ENCODE assay signal across 11 cellular contexts in the genomic region with DNA sequence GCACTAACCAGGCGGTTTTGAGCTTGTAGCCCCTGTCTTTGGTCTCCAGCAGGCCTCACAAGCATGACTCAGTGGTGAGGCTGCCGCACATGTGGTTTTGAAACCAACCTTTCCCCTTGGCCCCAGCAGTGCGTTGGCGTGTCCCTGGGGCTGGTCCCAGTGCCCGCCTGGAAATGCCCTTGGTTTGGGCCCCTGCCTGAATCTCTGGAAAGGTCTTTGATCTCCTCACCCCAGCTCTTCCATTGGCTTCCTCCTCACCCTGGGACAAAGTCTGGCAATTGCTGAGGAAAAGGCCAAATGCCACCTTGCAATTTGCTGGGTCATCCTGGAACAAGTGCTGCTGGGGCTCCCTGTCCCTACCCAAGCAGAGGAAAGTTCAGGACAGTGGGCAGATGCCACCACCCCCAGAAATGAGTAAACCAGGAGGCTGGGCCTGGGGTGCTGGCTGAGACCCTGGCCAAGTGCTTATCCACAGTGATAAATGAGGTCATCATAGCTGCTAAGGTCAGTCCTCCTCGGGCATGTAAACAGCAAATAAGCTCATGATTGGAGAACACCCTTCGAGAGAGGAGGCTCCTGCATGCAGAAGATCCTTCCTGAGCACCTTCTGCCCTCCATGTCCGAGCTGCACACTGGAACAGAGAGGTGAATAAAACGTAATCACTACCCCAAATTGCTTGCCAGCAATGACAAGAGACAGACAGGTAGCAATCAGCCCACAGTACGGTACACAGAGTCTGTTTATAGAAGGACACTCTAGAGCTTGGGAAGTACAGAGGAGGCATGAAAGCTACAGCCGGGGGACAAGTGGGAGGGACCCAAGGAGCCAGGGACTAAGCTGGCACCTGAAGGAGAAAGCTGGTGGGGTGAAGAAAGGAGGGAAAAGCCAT.
A peak's percentile ranks its signal among the peaks of the same experiment; 100 is the strongest.
DNase-seq lines count a peak whose midpoint lies in the region; ATAC-seq, FAIRE-seq and TF ChIP-seq lines count a peak whose summit lies in the region.
"Had no signal": no experiment of that assay in that cellular context is flagged by ENCODE, and none has a peak within 500 bp of the region (broad histone marks: within the 10 kb centered on the region; RNA-seq: fewer than 3 reads in every experiment).

No MANE protein-coding gene starts in this region.

- H3K9me3 Mint-ChIP-seq in activated T-cell treated with anti-CD3 and anti-CD28 coated beads, Interleukin-2, amount 50 U/mL, for 72 hours: no peaks in the 10 kb centered on the region
- H3K9me3 Mint-ChIP-seq: naive B cell had no signal

- H4K91ac ChIP-seq in H1 (replicated peaks; ENCODE audit: insufficient read length, low read length): no peak overlapping the region

- no peak for FAIRE-seq in H1 (lab: Jason Lieb, UNC)
- FAIRE-seq in frontal cortex (lab: Jason Lieb, UNC): no peak

- H3K27me3 Mint-ChIP-seq in activated T-cell treated with anti-CD3 and anti-CD28 coated beads, Interleukin-2, amount 50 U/mL, for 72 hours (ENCODE audit: low read depth): no peaks in the 10 kb centered on the region

- no peak for TF ChIP-seq EP300 in H1 (IDR thresholded peaks at IDR 0.05; ENCODE audit: borderline replicate concordance in 1 of 2, low read depth in 2 of 2, low read length in 2 of 2)

- no peak overlapping the region for H2BK5ac ChIP-seq in H1 (ENCODE audit: low read depth, low read length)

- H3K4me3 ChIP-seq in NB4 (ENCODE audit: low read depth, low read length) (no peak overlapping the region), H1 (ENCODE audit: extremely low read depth in 1 of 4, insufficient read depth in 2 of 4, low read depth in 3 of 4, low read length in 4 of 4) (no peak overlapping the region)
- H3K4me3 ChIP-seq: thyroid gland had no signal

- peak overlapping the region; percentile 5; the same call in 1 of the 2 replicates for H4K8ac ChIP-seq in H1 (ENCODE audit: extremely low read depth, insufficient read depth, low read length)

- peak; percentile 24 to 47 for DNase-seq in activated T-cell treated with anti-CD3 and anti-CD28 coated beads, Interleukin-2, amount 50 U/mL, for 72 hours
- DNase-seq in activated T-cell treated with anti-CD3 and anti-CD28 coated beads for 4 hours (no peak), NB4 (ENCODE audit: low read depth) (peak; percentile 90), H1 (ENCODE audit: low read depth in 1 of 2, low spot score in 2 of 2) (no peak), frontal cortex (ENCODE audit: low spot score in 2 of 2) (no peak), DMS 273 treated with DMSO at 0.1 percent for 48 hours (lab: John Stamatoyannopoulos, UW) (no peak)
- peak; percentile 15 for DNase-seq in stimulated activated CD4-positive, alpha-beta T cell treated with anti-CD3 and anti-CD28 coated beads, Interleukin-4, amount 100 ng/mL, for 24 hours
- DNase-seq: DMS153, naive B cell, thyroid gland had no signal

- no peaks in the 10 kb centered on the region for H3K36me3 Mint-ChIP-seq in activated T-cell treated with anti-CD3 and anti-CD28 coated beads, Interleukin-2, amount 50 U/mL, for 72 hours (ENCODE audit: insufficient read depth in 2 of 2)
- H3K36me3 Mint-ChIP-seq: naive B cell had no signal

- H3K4me3 Mint-ChIP-seq in activated T-cell treated with anti-CD3 and anti-CD28 coated beads, Interleukin-2, amount 50 U/mL, for 72 hours: no peak overlapping the region
- H3K4me3 Mint-ChIP-seq: naive B cell had no signal

- POLR2A ChIA-PET in H1 (lab: Charles Lee; ENCODE audit: partially characterized antibody): no interaction called here

- H3K79me1 ChIP-seq in H1 (ENCODE audit: low read depth, low read length): no peaks in the 10 kb centered on the region

- H3K18ac ChIP-seq in H1 (ENCODE audit: extremely low read depth, low read length): no peak overlapping the region

- TF ChIP-seq POLR2A in NB4 (IDR thresholded peaks at IDR 0.05; ENCODE audit: extremely low read depth, insufficient read length) (no peak), H1 (IDR thresholded peaks at IDR 0.05; ENCODE audit: control extremely low read depth in 1 of 2, low read depth in 2 of 2, low read length in 2 of 2) (no peak)

- no peak overlapping the region for H2BK15ac ChIP-seq in H1 (ENCODE audit: low read length)

- peaks cover 0 to 6% (median 0%) of the 10 kb centered on the region in 4 experiments; a peak in 3 of 7 replicates for H3K4me1 ChIP-seq in H1 (replicated peaks in 1 of 4; ENCODE audit: control insufficient read depth in 3 of 4, insufficient read depth in 4 of 4, low read length in 3 of 4)

- H3K4me2 ChIP-seq in H1 (ENCODE audit: insufficient read depth in 1 of 2, low read depth in 2 of 2, low read length in 2 of 2): no peak overlapping the region

- peak; percentile 53 to 88 for ATAC-seq in activated T-cell treated with anti-CD3 and anti-CD28 coated beads, Interleukin-2, amount 50 U/mL, for 72 hours (replicated peaks in 1 of 2)
- no peak for ATAC-seq in HG03565 (IDR thresholded peaks at IDR 0.05; ENCODE audit: unreplicated experiment)

- H2AK5ac ChIP-seq in H1 (ENCODE audit: low read depth, low read length): no peak overlapping the region

- H3K27ac ChIP-seq in H1 (ENCODE audit: low read depth, low read length): no peak overlapping the region
- H3K27ac ChIP-seq: thyroid gland had no signal

- no peak overlapping the region for H3K27ac Mint-ChIP-seq in activated T-cell treated with anti-CD3 and anti-CD28 coated beads, Interleukin-2, amount 50 U/mL, for 72 hours

- no peak overlapping the region for H2BK12ac ChIP-seq in H1 (ENCODE audit: low read depth, low read length)

- no peak overlapping the region for H4K5ac ChIP-seq in H1 (ENCODE audit: insufficient read length, low read depth, low read length)

- no peaks in the 10 kb centered on the region for H3K23me2 ChIP-seq in H1 (ENCODE audit: low read depth, low read length)

- H3K9me3 ChIP-seq in H1 (ENCODE audit: insufficient read depth in 2 of 2, low read depth in 1 of 2, low read length in 1 of 2): no peaks in the 10 kb centered on the region
- H3K9me3 ChIP-seq: thyroid gland had no signal

- 83% methylated on average over 11 of the region's 11 CpGs; no CpG with 5 or more reads in 1 of the 2 experiments for WGBS in H1 (ENCODE audit: extremely low coverage in 1 of 2, insufficient coverage in 1 of 2, insufficient read length in 1 of 2, insufficient replicate concordance in 2 of 2, low coverage in 1 of 2, low lambda C conversion rate in 2 of 2, missing lambda C conversion rate in 1 of 2), 2 experiments

- H3K36me3 ChIP-seq in H1 (ENCODE audit: control insufficient read depth in 2 of 4, insufficient read depth in 4 of 4, low read length in 3 of 4): no peaks in the 10 kb centered on the region
- H3K36me3 ChIP-seq: thyroid gland had no signal

- no peak overlapping the region for H3K23ac ChIP-seq in H1 (ENCODE audit: insufficient read length)

- TF ChIP-seq CTCF in NB4 (IDR thresholded peaks at IDR 0.05; ENCODE audit: low read depth, low read length): no peak
- no peak for TF ChIP-seq CTCF in H1 (IDR thresholded peaks at IDR 0.05; ENCODE audit: control extremely low read depth in 1 of 3, insufficient read depth in 1 of 3, low read depth in 1 of 3, low read length in 3 of 3)

- no peak overlapping the region for H3K9ac ChIP-seq in H1 (replicated peaks in 1 of 4; ENCODE audit: extremely low read depth in 1 of 4, low read depth in 3 of 4, low read length in 3 of 4)

- no peak overlapping the region for H2BK120ac ChIP-seq in H1 (replicated peaks; ENCODE audit: low read depth, low read length)

- CTCF ChIA-PET in H1 (lab: Charles Lee; ENCODE audit: partially characterized antibody): interaction anchor here (0.7 to 2.1 kb wide), 4 partner anchors 18 to 523 kb away, joined by 3 to 6 read pairs (median 3); no protein-coding TSS in a partner anchor

- H3K4me1 Mint-ChIP-seq in activated T-cell treated with anti-CD3 and anti-CD28 coated beads, Interleukin-2, amount 50 U/mL, for 72 hours (ENCODE audit: low read depth): peaks cover 16% of the 10 kb centered on the region

- H3K27me3 ChIP-seq in H1 (replicated peaks in 1 of 4; ENCODE audit: control insufficient read depth in 3 of 4, extremely low read depth in 1 of 4, insufficient read depth in 3 of 4, low read length in 3 of 4): no peaks in the 10 kb centered on the region
- H3K27me3 ChIP-seq: thyroid gland had no signal

- no peak overlapping the region for H3K14ac ChIP-seq in H1 (ENCODE audit: insufficient read length)

- H2BK20ac ChIP-seq in H1 (ENCODE audit: low read length): no peak overlapping the region; the same call in 1 of the 2 replicates

- no peaks in the 10 kb centered on the region for H3K79me2 ChIP-seq in H1 (ENCODE audit: control insufficient read depth in 1 of 2, insufficient read depth in 2 of 2, low read length in 2 of 2)

- H2AFZ ChIP-seq in H1 (ENCODE audit: low read length): no peak overlapping the region

- no peaks in the 10 kb centered on the region for H4K20me1 ChIP-seq in H1 (replicated peaks in 1 of 2; ENCODE audit: control insufficient read depth in 1 of 2, insufficient read depth in 2 of 2, low read length in 2 of 2)

- no peak overlapping the region for H3K56ac ChIP-seq in H1 (replicated peaks; ENCODE audit: insufficient read length, low read depth, low read length)

- TF ChIP-seq RAD21 in H1 (IDR thresholded peaks at IDR 0.05 in 1 of 2, conservative IDR thresholded peaks at IDR 0.05 in 1 of 2; ENCODE audit: low read depth in 2 of 2, low read length in 2 of 2): no peak

- no peak overlapping the region for H3K4ac ChIP-seq in H1 (replicated peaks; ENCODE audit: insufficient read length, low read depth, low read length)

TF ChIP-seq in H1, 55 proteins besides CTCF, POLR2A, EP300 and RAD21 (continues in another document):
- TF ChIP-seq RBBP5 (IDR thresholded peaks at IDR 0.05; ENCODE audit: borderline replicate concordance, low read depth, low read length) (no peak), MAFK (IDR thresholded peaks at IDR 0.05; ENCODE audit: low read depth, low read length) (no peak), RXRA (IDR thresholded peaks at IDR 0.05; ENCODE audit: insufficient read depth, low read depth, low read length) (no peak), SIN3A (conservative IDR thresholded peaks at IDR 0.05 in 1 of 2, IDR thresholded peaks at IDR 0.05 in 1 of 2; ENCODE audit: low read depth in 1 of 2, low read length in 2 of 2) (no peak), NANOG (IDR thresholded peaks at IDR 0.05; ENCODE audit: insufficient read depth, low read depth, low read length, poor library complexity, severe bottlenecking) (no peak), NRF1 (IDR thresholded peaks at IDR 0.05; ENCODE audit: low read depth, low read length) (no peak), SUZ12 (IDR thresholded peaks at IDR 0.05; ENCODE audit: low read length) (no peak), JUN (IDR thresholded peaks at IDR 0.05; ENCODE audit: low read depth, low read length) (no peak)
- TF ChIP-seq, protein P1, sequence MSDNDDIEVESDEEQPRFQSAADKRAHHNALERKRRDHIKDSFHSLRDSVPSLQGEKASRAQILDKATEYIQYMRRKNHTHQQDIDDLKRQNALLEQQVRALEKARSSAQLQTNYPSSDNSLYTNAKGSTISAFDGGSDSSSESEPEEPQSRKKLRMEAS (IDR thresholded peaks at IDR 0.05): no peak
- TF ChIP-seq, protein P2, sequence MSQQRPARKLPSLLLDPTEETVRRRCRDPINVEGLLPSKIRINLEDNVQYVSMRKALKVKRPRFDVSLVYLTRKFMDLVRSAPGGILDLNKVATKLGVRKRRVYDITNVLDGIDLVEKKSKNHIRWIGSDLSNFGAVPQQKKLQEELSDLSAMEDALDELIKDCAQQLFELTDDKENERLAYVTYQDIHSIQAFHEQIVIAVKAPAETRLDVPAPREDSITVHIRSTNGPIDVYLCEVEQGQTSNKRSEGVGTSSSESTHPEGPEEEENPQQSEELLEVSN (IDR thresholded peaks at IDR 0.05): no peak

Comparison
In these comparisons a context has a peak if more than half of its experiments do, and no peak if none do; other contexts are left out.
1. DNase-seq: peak in activated T-cell treated with anti-CD3 and anti-CD28 coated beads, Interleukin-2, amount 50 U/mL, for 72 hours (2 of 2), NB4 (single experiment) and stimulated activated CD4-positive, alpha-beta T cell treated with anti-CD3 and anti-CD28 coated beads, Interleukin-4, amount 100 ng/mL, for 24 hours (single experiment); none in activated T-cell treated with anti-CD3 and anti-CD28 coated beads for 4 hours (single experiment), H1 (0 of 2), frontal cortex (0 of 2) and DMS 273 treated with DMSO at 0.1 percent for 48 hours (single experiment).